ENCODE assay signal across 18 cellular contexts in the genomic region with DNA sequence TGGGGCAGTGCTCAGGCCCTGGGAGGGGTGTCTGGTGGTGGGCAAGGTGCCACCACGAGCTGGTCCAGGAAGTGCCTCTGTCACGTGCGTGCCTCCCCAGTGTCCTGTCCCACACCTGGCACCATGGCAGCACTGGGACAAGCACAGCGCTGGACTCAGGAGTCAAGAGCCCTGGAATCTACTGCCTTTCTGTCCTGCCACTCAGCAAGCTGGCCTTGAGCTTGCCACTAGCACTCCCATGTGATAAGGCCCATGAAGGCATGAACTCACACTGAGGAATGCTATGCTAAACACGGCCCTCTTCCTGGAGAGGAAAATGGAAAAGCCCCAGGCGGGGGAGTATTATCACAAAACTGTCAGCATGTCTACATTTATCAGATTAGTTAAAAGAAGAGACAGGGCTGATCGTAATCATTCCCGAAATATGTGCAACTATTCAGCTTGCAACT. TPM values are rescaled to one million over a fixed set of nuclear protein-coding genes. Genes with fewer than 3 reads are reported as not detected.
A peak's percentile ranks its signal among the peaks of the same experiment; 100 is the strongest.
DNase-seq lines count a peak whose midpoint lies in the region; ATAC-seq and TF ChIP-seq lines count a peak whose summit lies in the region.
"Had no signal": no experiment of that assay in that cellular context is flagged by ENCODE, and none has a peak within 500 bp of the region (broad histone marks: within the 10 kb centered on the region; RNA-seq: fewer than 3 reads in every experiment).

No MANE protein-coding gene starts in this region.

- peaks cover 24% of the 10 kb centered on the region for H3K27me3 Mint-ChIP-seq in activated naive CD8-positive, alpha-beta T cell treated with anti-CD3 and anti-CD28 coated beads for 36 hours
- H3K27me3 Mint-ChIP-seq: activated CD4-positive, alpha-beta T cell treated with anti-CD3 and anti-CD28 coated beads, Interleukin-2, amount 10 ng/mL, durations not matched to agents 7 days and 5 days had no signal

- DNase-seq in fibroblast of pulmonary artery (ENCODE audit: low read depth) (peak; percentile 52), left lung (no peak), testis (peak; percentile 71), cortex of kidney (lab: John Stamatoyannopoulos, UW) (no peak), NCI-H2029 (lab: John Stamatoyannopoulos, UW) (no peak), LoVo (ENCODE audit: low spot score) (no peak)
- DNase-seq in activated naive CD8-positive, alpha-beta T cell treated with anti-CD3 and anti-CD28 coated beads for 36 hours = no peak
- DNase-seq: activated CD4-positive, alpha-beta T cell treated with anti-CD3 and anti-CD28 coated beads, Interleukin-2, amount 10 ng/mL, durations not matched to agents 7 days and 5 days; activated naive CD8-positive, alpha-beta T cell treated with anti-CD3 and anti-CD28 coated beads, Interleukin-2, amount 10 ng/mL, durations not matched to agents 7 days and 5 days; activated T-cell treated with anti-CD3 and anti-CD28 coated beads, Interleukin-2, amount 50 U/mL, for 24 hours; hypothalamus; NCI-H1930; right lobe of liver; SHP77 treated with DMSO at 0.1 percent for 48 hours; stimulated activated CD4-positive, alpha-beta T cell treated with anti-CD3 and anti-CD28 coated beads, Interleukin-4, amount 100 ng/mL, for 4 hours had no signal

- no peak for TF ChIP-seq POLR2A in testis (IDR thresholded peaks at IDR 0.05)

- H3K4me3 Mint-ChIP-seq in activated naive CD8-positive, alpha-beta T cell treated with anti-CD3 and anti-CD28 coated beads for 36 hours = no peak overlapping the region
- H3K4me3 Mint-ChIP-seq: activated CD4-positive, alpha-beta T cell treated with anti-CD3 and anti-CD28 coated beads, Interleukin-2, amount 10 ng/mL, durations not matched to agents 7 days and 5 days; activated naive CD8-positive, alpha-beta T cell treated with anti-CD3 and anti-CD28 coated beads, Interleukin-2, amount 10 ng/mL, durations not matched to agents 7 days and 5 days; activated T-cell treated with anti-CD3 and anti-CD28 coated beads, Interleukin-2, amount 50 U/mL, for 24 hours; dendritic cell treated with granulocyte-macrophage colony-stimulating factor and Interleukin-4, amounts not matched to agents 40 ng/mL and 50 ng/mL, for 4 days had no signal

- no peaks in the 10 kb centered on the region for H3K4me1 ChIP-seq in left lung
- H3K4me1 ChIP-seq in testis = peaks cover 33% of the 10 kb centered on the region
- H3K4me1 ChIP-seq: right lobe of liver had no signal

- no peaks in the 10 kb centered on the region for H3K9me3 Mint-ChIP-seq in activated naive CD8-positive, alpha-beta T cell treated with anti-CD3 and anti-CD28 coated beads for 36 hours
- H3K9me3 Mint-ChIP-seq: activated CD4-positive, alpha-beta T cell treated with anti-CD3 and anti-CD28 coated beads, Interleukin-2, amount 10 ng/mL, durations not matched to agents 7 days and 5 days; activated naive CD8-positive, alpha-beta T cell treated with anti-CD3 and anti-CD28 coated beads, Interleukin-2, amount 10 ng/mL, durations not matched to agents 7 days and 5 days; activated T-cell treated with anti-CD3 and anti-CD28 coated beads, Interleukin-2, amount 50 U/mL, for 24 hours; dendritic cell treated with granulocyte-macrophage colony-stimulating factor and Interleukin-4, amounts not matched to agents 40 ng/mL and 50 ng/mL, for 4 days had no signal

- whole genome bisulfite sequencing in testis, 2 donors = 40 to 58% methylated on average over 6 of the region's 8 CpGs

- no peaks in the 10 kb centered on the region for H3K36me3 Mint-ChIP-seq in activated naive CD8-positive, alpha-beta T cell treated with anti-CD3 and anti-CD28 coated beads for 36 hours
- H3K36me3 Mint-ChIP-seq: activated naive CD8-positive, alpha-beta T cell treated with anti-CD3 and anti-CD28 coated beads, Interleukin-2, amount 10 ng/mL, durations not matched to agents 7 days and 5 days had no signal

- peak; percentile 74 for ATAC-seq in left lung

- H3K27me3 ChIP-seq in left lung (peaks cover 0 to 43% of the 10 kb centered on the region in 2 donors), testis (no peaks in the 10 kb centered on the region)
- H3K27me3 ChIP-seq: right lobe of liver, vagina had no signal

- H3K9me3 ChIP-seq in left lung (no peaks in the 10 kb centered on the region), testis (no peaks in the 10 kb centered on the region)
- H3K9me3 ChIP-seq: right lobe of liver, vagina had no signal

- H3K27ac ChIP-seq in left lung (no peak overlapping the region), testis (no peak overlapping the region)
- H3K27ac ChIP-seq: right lobe of liver, vagina had no signal

- H3K4me3 ChIP-seq in fibroblast of pulmonary artery (replicated peaks; ENCODE audit: low read depth, low read length) (no peak overlapping the region), left lung (no peak overlapping the region), testis (no peak overlapping the region)
- H3K4me3 ChIP-seq: right lobe of liver, vagina had no signal

- H3K27ac Mint-ChIP-seq in activated naive CD8-positive, alpha-beta T cell treated with anti-CD3 and anti-CD28 coated beads for 36 hours = no peak overlapping the region
- H3K27ac Mint-ChIP-seq: activated CD4-positive, alpha-beta T cell treated with anti-CD3 and anti-CD28 coated beads, Interleukin-2, amount 10 ng/mL, durations not matched to agents 7 days and 5 days; activated naive CD8-positive, alpha-beta T cell treated with anti-CD3 and anti-CD28 coated beads, Interleukin-2, amount 10 ng/mL, durations not matched to agents 7 days and 5 days; activated T-cell treated with anti-CD3 and anti-CD28 coated beads, Interleukin-2, amount 50 U/mL, for 24 hours; dendritic cell treated with granulocyte-macrophage colony-stimulating factor and Interleukin-4, amounts not matched to agents 40 ng/mL and 50 ng/mL, for 4 days had no signal

- no peak for TF ChIP-seq CTCF in fibroblast of pulmonary artery (IDR thresholded peaks at IDR 0.05; ENCODE audit: low read length, missing control alignments)
- TF ChIP-seq CTCF in left lung (IDR thresholded peaks at IDR 0.05) = no peak
- no peak for TF ChIP-seq CTCF in testis (IDR thresholded peaks at IDR 0.05)

- no peaks in the 10 kb centered on the region for H3K36me3 ChIP-seq in left lung
- H3K36me3 ChIP-seq in testis (ENCODE audit: low read depth, missing control alignments) = no peaks in the 10 kb centered on the region
- H3K36me3 ChIP-seq: right lobe of liver, vagina had no signal

- H3K4me1 Mint-ChIP-seq in activated naive CD8-positive, alpha-beta T cell treated with anti-CD3 and anti-CD28 coated beads for 36 hours = no peaks in the 10 kb centered on the region
- H3K4me1 Mint-ChIP-seq: activated CD4-positive, alpha-beta T cell treated with anti-CD3 and anti-CD28 coated beads, Interleukin-2, amount 10 ng/mL, durations not matched to agents 7 days and 5 days; activated naive CD8-positive, alpha-beta T cell treated with anti-CD3 and anti-CD28 coated beads, Interleukin-2, amount 10 ng/mL, durations not matched to agents 7 days and 5 days had no signal

- intact Hi-C loops in left lung (cut with DNase I) = no loop called here
- intact Hi-C loops in testis (cut with DNase I; ENCODE audit: low total_unique reads) = no loop called here

TF ChIP-seq in PFSK-1, 5 proteins besides CTCF, POLR2A, EP300 and RAD21:
- TF ChIP-seq REST (IDR thresholded peaks at IDR 0.05; ENCODE audit: insufficient read depth in 1 of 2, low read depth in 2 of 2, low read length in 2 of 2) = peak in 1 of 2 experiments; percentile 23; a peak in 1 of 4 replicates
- no peak for TF ChIP-seq FOXP2 (optimal IDR thresholded peaks at IDR 0.05; ENCODE audit: borderline replicate concordance, extremely low read depth, extremely low read length, insufficient read depth)
- TF ChIP-seq SIN3A (IDR thresholded peaks at IDR 0.05; ENCODE audit: borderline replicate concordance, insufficient read depth, low read length) = 0 out of 2 replicates have a peak, but pooled peaks have one; percentile 9
- TF ChIP-seq POLR2AphosphoS5 (IDR thresholded peaks at IDR 0.05; ENCODE audit: low read depth, low read length) = no peak
- no peak for TF ChIP-seq TAF1 (IDR thresholded peaks at IDR 0.05; ENCODE audit: borderline replicate concordance, insufficient read depth, low read length)

RNA-seq across cellular contexts. Expression of gene SLC35C1, which starts 50.7 kb away (rescaled TPM):
- polyA plus RNA-seq in PFSK-1 (2012; ENCODE audit: insufficient read length, low read depth) = 31.9 TPM
- total RNA-seq in left lung (10 to 100 TPM; 25.5 to 30.7 TPM), testis (10 to 100 TPM; 12.9 to 15.7 TPM)
- polyA plus RNA-seq in testis (ENCODE audit: insufficient read depth, low read depth, low replicate concordance) = 10.4 TPM
- total RNA-seq in activated naive CD8-positive, alpha-beta T cell treated with anti-CD3 and anti-CD28 coated beads for 36 hours = 10 to 100 TPM; 12.1 to 12.6 TPM

Comparison
In these comparisons a context has a peak if more than half of its experiments do, and no peak if none do; other contexts are left out.
1. DNase-seq: peak in fibroblast of pulmonary artery (single experiment) and testis (single experiment); none in left lung (0 of 2), cortex of kidney (single experiment), NCI-H2029 (single experiment), activated naive CD8-positive, alpha-beta T cell treated with anti-CD3 and anti-CD28 coated beads for 36 hours (single experiment) and LoVo (single experiment).